ENCODE assay signal across 19 cellular contexts in the genomic region with DNA sequence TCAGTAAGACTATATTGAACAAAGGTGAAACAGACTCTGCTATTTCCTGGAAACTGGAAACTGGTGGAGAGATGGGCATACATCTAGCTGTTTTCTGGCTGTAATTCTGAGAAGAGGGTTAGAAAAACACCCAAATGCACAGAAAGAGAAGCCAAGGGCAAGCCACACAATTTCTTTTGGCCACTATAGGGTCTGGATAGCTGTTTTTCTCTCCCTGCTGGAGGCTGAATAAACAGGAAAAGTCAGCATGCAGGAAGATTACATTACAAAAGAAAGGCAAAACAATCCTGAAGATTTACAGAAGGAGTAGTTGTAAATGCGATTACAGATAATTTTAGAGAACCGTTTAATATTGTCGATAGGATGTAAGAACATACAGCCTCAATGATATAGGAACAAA.
"Had no signal": no experiment of that assay in that cellular context is flagged by ENCODE, and none has a peak within 500 bp of the region (broad histone marks: within the 10 kb centered on the region; RNA-seq: fewer than 3 reads in every experiment).

No MANE protein-coding gene starts in this region.

- H3K4me3 ChIP-seq: heart left ventricle, lower lobe of right lung had no signal

- H3K4me1 Mint-ChIP-seq: activated B cell treated with CpG ODN at 0.5 μM for 24 hours; central memory CD8-positive, alpha-beta T cell; stimulated activated effector memory CD8-positive, alpha-beta T cell treated with anti-CD3 and anti-CD28 coated beads, Interleukin-12 subunit alpha, Interleukin-12 subunit beta, amount 100 ng/mL, for 72 hours had no signal

- H3K9me3 Mint-ChIP-seq: brain had no signal

- H3K27me3 ChIP-seq: heart left ventricle, neutrophil had no signal

- H3K36me3 ChIP-seq: heart left ventricle, lower lobe of right lung, neutrophil had no signal

- H3K36me3 Mint-ChIP-seq: activated naive CD8-positive, alpha-beta T cell; brain; stimulated activated effector memory CD8-positive, alpha-beta T cell treated with anti-CD3 and anti-CD28 coated beads, Interleukin-12 subunit alpha, Interleukin-12 subunit beta, amount 100 ng/mL, for 72 hours had no signal

- FAIRE-seq: TTC549 had no signal

- H3K27ac ChIP-seq: epithelial cell of prostate, heart left ventricle, lower lobe of right lung, neutrophil had no signal

- ATAC-seq: activated CD8-positive, alpha-beta T cell treated with anti-CD3 and anti-CD28 coated beads, Interleukin-2, amount 10 ng/mL, durations not matched to agents 7 days and 5 days; heart left ventricle; left cardiac atrium; lower lobe of right lung; stimulated activated effector memory CD8-positive, alpha-beta T cell treated with anti-CD3 and anti-CD28 coated beads, Interleukin-12 subunit alpha, Interleukin-12 subunit beta, amount 100 ng/mL, for 72 hours had no signal

- H3K27ac Mint-ChIP-seq: activated B cell treated with CpG ODN at 0.5 μM for 24 hours; activated CD8-positive, alpha-beta T cell treated with anti-CD3 and anti-CD28 coated beads, Interleukin-2, amount 10 ng/mL, durations not matched to agents 7 days and 5 days; activated naive CD8-positive, alpha-beta T cell; brain; stimulated activated effector memory CD8-positive, alpha-beta T cell treated with anti-CD3 and anti-CD28 coated beads, Interleukin-12 subunit alpha, Interleukin-12 subunit beta, amount 100 ng/mL, for 72 hours had no signal

- DNase-seq: activated B cell treated with CpG ODN at 0.5 μM for 24 hours; activated CD4-positive, alpha-beta T cell treated with anti-CD3 and anti-CD28 coated beads for 48 hours; activated CD8-positive, alpha-beta memory T cell treated with anti-CD3 and anti-CD28 coated beads, Interleukin-2, amount 50 U/mL, for 48 hours; activated CD8-positive, alpha-beta T cell treated with anti-CD3 and anti-CD28 coated beads, Interleukin-2, amount 10 ng/mL, durations not matched to agents 7 days and 5 days; activated gamma-delta T cell treated with Interleukin-2 at 50 U/mL for 16 hours; amniotic stem cell; effector CD8-positive, alpha-beta T cell; heart left ventricle; left cardiac atrium; lower lobe of right lung; midbrain; SW 1271 had no signal

- H3K27me3 Mint-ChIP-seq: activated B cell treated with CpG ODN at 0.5 μM for 24 hours; activated naive CD8-positive, alpha-beta T cell; central memory CD8-positive, alpha-beta T cell had no signal

- H3K4me1 ChIP-seq: heart left ventricle, lower lobe of right lung had no signal

- H3K4me3 Mint-ChIP-seq: activated B cell treated with CpG ODN at 0.5 μM for 24 hours; activated CD8-positive, alpha-beta T cell treated with anti-CD3 and anti-CD28 coated beads, Interleukin-2, amount 10 ng/mL, durations not matched to agents 7 days and 5 days; activated naive CD8-positive, alpha-beta T cell; brain; central memory CD8-positive, alpha-beta T cell; stimulated activated effector memory CD8-positive, alpha-beta T cell treated with anti-CD3 and anti-CD28 coated beads, Interleukin-12 subunit alpha, Interleukin-12 subunit beta, amount 100 ng/mL, for 72 hours had no signal

- H3K9me3 ChIP-seq: heart left ventricle, lower lobe of right lung, neutrophil had no signal
